In genomic region chr9:116502746-116503145, GRCh38 we compare ENCODE assay signal across 29 cellular contexts.
"Had no signal": no experiment of that assay in that cellular context is flagged by ENCODE, and none has a peak within 500 bp of the region (broad histone marks: within the 10 kb centered on the region; RNA-seq: fewer than 3 reads in every experiment).

No MANE protein-coding gene starts in this region.

- H3K4me2 ChIP-seq: neural progenitor cell had no signal

- H3K27me3 Mint-ChIP-seq: naive thymus-derived CD4-positive, alpha-beta T cell; stimulated activated naive CD8-positive, alpha-beta T cell treated with anti-CD3 and anti-CD28 coated beads, Interleukin-15, amount 100 ng/mL, for 72 hours; type B pancreatic cell had no signal

- H3K9me3 Mint-ChIP-seq: nephron, neural progenitor cell, type B pancreatic cell had no signal

- H3K4me3 ChIP-seq: neural progenitor cell, ovary, psoas muscle, skin epidermis, suprapubic skin, testis, tibial artery, transverse colon, upper lobe of right lung, vagina had no signal

- H2AFZ ChIP-seq: neural progenitor cell, parathyroid adenoma had no signal

- H3K9ac ChIP-seq: neural progenitor cell, parathyroid adenoma had no signal

- FAIRE-seq: urothelium cell line had no signal

- H3K36me3 Mint-ChIP-seq: natural killer cell; neural progenitor cell; stimulated activated effector memory CD8-positive, alpha-beta T cell treated with anti-CD3 and anti-CD28 coated beads, Interleukin-12 subunit alpha, Interleukin-12 subunit beta, amount 100 ng/mL, for 72 hours; type B pancreatic cell had no signal

- H3K79me2 ChIP-seq: parathyroid adenoma had no signal

- DNase-seq: naive thymus-derived CD4-positive, alpha-beta T cell; natural killer cell; occipital lobe; ovary; posterior cingulate gyrus; psoas muscle; right cardiac atrium; stimulated activated CD4-positive, alpha-beta T cell treated with anti-CD3 and anti-CD28 coated beads, Interleukin-15, amount 100 ng/mL, for 24 hours; stimulated activated CD4-positive, alpha-beta T cell treated with anti-CD3 and anti-CD28 coated beads, Interleukin-2, amount 100 ng/mL, for 24 hours; stimulated activated CD4-positive, alpha-beta T cell treated with anti-CD3 and anti-CD28 coated beads, Interleukin-2, amount 100 ng/mL, for 48 hours; stimulated activated CD4-positive, alpha-beta T cell treated with anti-CD3 and anti-CD28 coated beads, Interleukin-4, amount 100 ng/mL, for 24 hours; stimulated activated naive CD4-positive, alpha-beta T cell; stimulated activated naive CD8-positive, alpha-beta T cell treated with anti-CD3 and anti-CD28 coated beads, Interleukin-15, amount 100 ng/mL, for 72 hours; stimulated activated naive CD8-positive, alpha-beta T cell treated with anti-CD3 and anti-CD28 coated beads, Interleukin-15, Interleukin-2, amounts not matched to agents 100 U/mL and 50 U/mL, for 24 hours; substantia nigra; testis; tibial artery; transverse colon; upper lobe of right lung had no signal

- H3K9me3 ChIP-seq: ovary, psoas muscle, suprapubic skin, testis, tibial artery, transverse colon, upper lobe of right lung, vagina had no signal

- H3K27me3 ChIP-seq: neural progenitor cell, ovary, suprapubic skin, testis, tibial artery, transverse colon, upper lobe of right lung, vagina had no signal

- H3K27ac ChIP-seq: neural progenitor cell, ovary, parathyroid adenoma, psoas muscle, skin epidermis, suprapubic skin, testis, tibial artery, transverse colon, upper lobe of right lung, vagina had no signal

- H3K4me3 Mint-ChIP-seq: naive thymus-derived CD4-positive, alpha-beta T cell; natural killer cell; nephron; neural progenitor cell; stimulated activated effector memory CD8-positive, alpha-beta T cell treated with anti-CD3 and anti-CD28 coated beads, Interleukin-12 subunit alpha, Interleukin-12 subunit beta, amount 100 ng/mL, for 72 hours; stimulated activated naive CD8-positive, alpha-beta T cell treated with anti-CD3 and anti-CD28 coated beads, Interleukin-15, amount 100 ng/mL, for 72 hours; type B pancreatic cell had no signal

- H3K36me3 ChIP-seq: neural progenitor cell, ovary, suprapubic skin, tibial artery, transverse colon, upper lobe of right lung, vagina had no signal

- H3K4me1 ChIP-seq: parathyroid adenoma, psoas muscle, testis, tibial artery, upper lobe of right lung, vagina had no signal

- H3K27ac Mint-ChIP-seq: naive thymus-derived CD4-positive, alpha-beta T cell; natural killer cell; nephron; neural progenitor cell; stimulated activated effector memory CD8-positive, alpha-beta T cell treated with anti-CD3 and anti-CD28 coated beads, Interleukin-12 subunit alpha, Interleukin-12 subunit beta, amount 100 ng/mL, for 72 hours; type B pancreatic cell had no signal

- H3K4me1 Mint-ChIP-seq: natural killer cell; stimulated activated naive CD8-positive, alpha-beta T cell treated with anti-CD3 and anti-CD28 coated beads, Interleukin-15, amount 100 ng/mL, for 72 hours had no signal

- ATAC-seq: naive thymus-derived CD4-positive, alpha-beta T cell; natural killer cell; psoas muscle; right cardiac atrium; sciatic nerve; stimulated activated effector memory CD8-positive, alpha-beta T cell treated with anti-CD3 and anti-CD28 coated beads, Interleukin-12 subunit alpha, Interleukin-12 subunit beta, amount 100 ng/mL, for 72 hours; stimulated activated naive CD8-positive, alpha-beta T cell treated with anti-CD3 and anti-CD28 coated beads, Interleukin-15, amount 100 ng/mL, for 72 hours; stimulated activated naive CD8-positive, alpha-beta T cell treated with anti-CD3 and anti-CD28 coated beads, Interleukin-15, Interleukin-2, amounts not matched to agents 100 U/mL and 50 U/mL, for 24 hours; upper lobe of right lung had no signal
